Comparison of ENCODE assay signal across 10 cellular contexts in the genomic region with DNA sequence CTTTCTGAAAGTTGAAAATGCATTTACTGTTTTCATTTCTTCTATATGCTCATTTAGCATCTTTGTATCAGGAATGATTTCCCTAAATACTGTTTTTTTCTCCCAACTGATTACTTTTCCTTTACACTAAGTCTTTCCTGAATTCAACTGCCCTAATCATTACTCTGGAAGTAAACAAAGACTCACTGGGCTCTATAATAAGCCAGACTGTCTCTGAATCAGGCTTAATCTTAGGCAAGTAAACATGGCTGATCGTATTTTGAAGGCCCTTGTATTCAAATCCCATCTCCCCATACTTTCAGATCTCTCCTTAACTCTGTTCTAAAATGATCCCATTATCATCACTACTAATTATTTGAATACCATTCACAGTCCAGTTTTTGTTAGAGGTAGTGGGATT.
"Had no signal": no experiment of that assay in that cellular context is flagged by ENCODE, and none has a peak within 500 bp of the region (broad histone marks: within the 10 kb centered on the region; RNA-seq: fewer than 3 reads in every experiment).

No MANE protein-coding gene starts in this region.

- H3K27ac ChIP-seq: VCaP, WERI-Rb-1 had no signal

- ATAC-seq: activated CD4-positive, alpha-beta T cell treated with anti-CD3 and anti-CD28 coated beads for 36 hours; activated CD4-positive, CD25-positive, alpha-beta regulatory T cell treated with anti-CD3 and anti-CD28 coated beads, Interleukin-2, amount 50 U/mL, for 24 hours; activated CD8-positive, alpha-beta memory T cell treated with anti-CD3 and anti-CD28 coated beads, Interleukin-2, amount 10 ng/mL, durations not matched to agents 7 days and 5 days; activated CD8-positive, alpha-beta T cell treated with anti-CD3 and anti-CD28 coated beads for 36 hours; activated CD8-positive, alpha-beta T cell treated with anti-CD3 and anti-CD28 coated beads, Interleukin-2, amount 10 ng/mL, durations not matched to agents 7 days and 5 days; T-cell; T-helper 17 cell; WTC11 had no signal
